ENCODE assay signal across 1 cellular context in genomic region chr1:178933709-178934573, GRCh38.
A peak's percentile ranks its signal among the peaks of the same experiment; 100 is the strongest.
TF ChIP-seq lines count a peak whose summit lies in the region.

No MANE protein-coding gene starts in this region.

TF ChIP-seq in GM12878, 131 proteins besides CTCF, POLR2A, EP300 and RAD21 (continued from another document):
- TF ChIP-seq, protein P1, sequence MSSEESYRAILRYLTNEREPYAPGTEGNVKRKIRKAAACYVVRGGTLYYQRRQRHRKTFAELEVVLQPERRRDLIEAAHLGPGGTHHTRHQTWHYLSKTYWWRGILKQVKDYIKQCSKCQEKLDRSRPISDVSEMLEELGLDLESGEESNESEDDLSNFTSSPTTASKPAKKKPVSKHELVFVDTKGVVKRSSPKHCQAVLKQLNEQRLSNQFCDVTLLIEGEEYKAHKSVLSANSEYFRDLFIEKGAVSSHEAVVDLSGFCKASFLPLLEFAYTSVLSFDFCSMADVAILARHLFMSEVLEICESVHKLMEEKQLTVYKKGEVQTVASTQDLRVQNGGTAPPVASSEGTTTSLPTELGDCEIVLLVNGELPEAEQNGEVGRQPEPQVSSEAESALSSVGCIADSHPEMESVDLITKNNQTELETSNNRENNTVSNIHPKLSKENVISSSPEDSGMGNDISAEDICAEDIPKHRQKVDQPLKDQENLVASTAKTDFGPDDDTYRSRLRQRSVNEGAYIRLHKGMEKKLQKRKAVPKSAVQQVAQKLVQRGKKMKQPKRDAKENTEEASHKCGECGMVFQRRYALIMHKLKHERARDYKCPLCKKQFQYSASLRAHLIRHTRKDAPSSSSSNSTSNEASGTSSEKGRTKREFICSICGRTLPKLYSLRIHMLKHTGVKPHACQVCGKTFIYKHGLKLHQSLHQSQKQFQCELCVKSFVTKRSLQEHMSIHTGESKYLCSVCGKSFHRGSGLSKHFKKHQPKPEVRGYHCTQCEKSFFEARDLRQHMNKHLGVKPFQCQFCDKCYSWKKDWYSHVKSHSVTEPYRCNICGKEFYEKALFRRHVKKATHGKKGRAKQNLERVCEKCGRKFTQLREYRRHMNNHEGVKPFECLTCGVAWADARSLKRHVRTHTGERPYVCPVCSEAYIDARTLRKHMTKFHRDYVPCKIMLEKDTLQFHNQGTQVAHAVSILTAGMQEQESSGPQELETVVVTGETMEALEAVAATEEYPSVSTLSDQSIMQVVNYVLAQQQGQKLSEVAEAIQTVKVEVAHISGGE (CRISPR knock-in tag; IDR thresholded peaks at IDR 0.05) = no peak
- TF ChIP-seq NR2C2 (IDR thresholded peaks at IDR 0.05; ENCODE audit: borderline replicate concordance, control insufficient read depth, insufficient read length, low read depth) (no peak), ZBTB40 (IDR thresholded peaks at IDR 0.05; ENCODE audit: borderline replicate concordance) (no peak), ASH2L (IDR thresholded peaks at IDR 0.05; ENCODE audit: borderline replicate concordance, low read depth) (no peak), ATF7 (IDR thresholded peaks at IDR 0.05; ENCODE audit: low read depth) (0 out of 2 replicates have a peak, but pooled peaks have one; percentile 17)
